8 cellular contexts compared by ENCODE assay signal in the genomic region with DNA sequence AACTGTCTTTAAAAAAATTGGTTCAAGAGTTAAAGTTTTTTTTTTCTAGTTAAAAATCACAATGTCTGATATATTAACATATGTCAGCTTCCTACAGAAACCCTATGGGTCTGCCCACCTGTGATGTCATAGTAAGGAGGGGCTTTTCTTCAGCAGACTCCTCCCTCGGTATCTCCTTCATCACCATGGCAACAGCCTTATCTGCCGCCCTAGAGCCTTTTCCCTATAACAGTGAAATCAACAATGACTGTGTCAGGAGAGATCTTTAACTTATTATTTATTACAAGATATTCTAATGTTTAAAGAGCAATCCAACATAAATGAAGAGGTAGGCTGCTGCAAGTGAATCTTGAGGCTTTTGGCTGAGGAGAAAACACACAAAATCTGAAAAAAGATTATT.
DNase-seq lines count a peak whose midpoint lies in the region; ATAC-seq, FAIRE-seq and TF ChIP-seq lines count a peak whose summit lies in the region.

No MANE protein-coding gene starts in this region.

- no peaks in the 10 kb centered on the region for H3K4me1 Mint-ChIP-seq in CD8-positive, alpha-beta memory T cell

- H3K9me3 Mint-ChIP-seq in CD8-positive, alpha-beta memory T cell: no peaks in the 10 kb centered on the region

- no peaks in the 10 kb centered on the region for H3K4me1 ChIP-seq in CD8-positive, alpha-beta memory T cell (ENCODE audit: insufficient read depth, low read length)
- H3K4me1 ChIP-seq in uterus: no peaks in the 10 kb centered on the region

- no peak overlapping the region for H3K27ac Mint-ChIP-seq in CD8-positive, alpha-beta memory T cell

- no peak for TF ChIP-seq POLR2A in GM12892 (IDR thresholded peaks at IDR 0.05; ENCODE audit: low read depth, low read length)
- TF ChIP-seq POLR2A in uterus (IDR thresholded peaks at IDR 0.05): no peak

- no peak overlapping the region for H3K4me3 Mint-ChIP-seq in CD8-positive, alpha-beta memory T cell

- TF ChIP-seq CTCF in uterus (IDR thresholded peaks at IDR 0.05): no peak

- intact Hi-C loops in uterus (cut with DNase I; ENCODE audit: low total_unique reads): no loop called here

- no peaks in the 10 kb centered on the region for H3K9me3 ChIP-seq in CD8-positive, alpha-beta memory T cell (ENCODE audit: low read length)
- no peaks in the 10 kb centered on the region for H3K9me3 ChIP-seq in uterus

- no peaks in the 10 kb centered on the region for H3K36me3 ChIP-seq in CD8-positive, alpha-beta memory T cell (ENCODE audit: insufficient read depth, low read length)
- no peaks in the 10 kb centered on the region for H3K36me3 ChIP-seq in uterus

- DNase-seq in D341Med (ENCODE audit: low spot score) (peak; percentile 63), RPMI8226 (peak; percentile 48), germinal center (ENCODE audit: low spot score) (peak; percentile 46), GM12892 (ENCODE audit: insufficient read length) (no peak), uterus (no peak)
- DNase-seq in CD8-positive, alpha-beta memory T cell: no peak

- POLR2A ChIA-PET in CD8-positive, alpha-beta memory T cell (lab: Charles Lee): no interaction called here

- no peaks in the 10 kb centered on the region for H3K36me3 Mint-ChIP-seq in CD8-positive, alpha-beta memory T cell

- no peak overlapping the region for H3K27ac ChIP-seq in CD8-positive, alpha-beta memory T cell (ENCODE audit: low read depth, low read length)
- no peak overlapping the region for H3K27ac ChIP-seq in uterus

- FAIRE-seq in GM12892 (lab: Jason Lieb, UNC): no peak

- H3K27me3 Mint-ChIP-seq in CD8-positive, alpha-beta memory T cell: peaks cover 2 to 27% of the 10 kb centered on the region in 2 donors

- ATAC-seq in GM19467 (IDR thresholded peaks at IDR 0.05; ENCODE audit: unreplicated experiment) (peak; percentile 78), HG03460 (IDR thresholded peaks at IDR 0.05; ENCODE audit: unreplicated experiment) (peak; percentile 88)

- CTCF ChIA-PET in CD8-positive, alpha-beta memory T cell (lab: Charles Lee): no interaction called here

- H3K4me3 ChIP-seq in CD8-positive, alpha-beta memory T cell (ENCODE audit: low read length): no peak overlapping the region
- H3K4me3 ChIP-seq in uterus: no peak overlapping the region

- no peaks in the 10 kb centered on the region for H3K27me3 ChIP-seq in CD8-positive, alpha-beta memory T cell (ENCODE audit: insufficient read depth, low read length, poor library complexity, severe bottlenecking)
- H3K27me3 ChIP-seq in uterus: no peaks in the 10 kb centered on the region

Comparison
In these comparisons a context has a peak if more than half of its experiments do, and no peak if none do; other contexts are left out.
1. DNase-seq: peak in D341Med (single experiment), RPMI8226 (single experiment) and germinal center (single experiment); none in CD8-positive, alpha-beta memory T cell (0 of 5), GM12892 (single experiment) and uterus (0 of 2).